18 cellular contexts compared by ENCODE assay signal in genomic region chr7:80243425-80243824, GRCh38.
"Had no signal": no experiment of that assay in that cellular context is flagged by ENCODE, and none has a peak within 500 bp of the region (broad histone marks: within the 10 kb centered on the region; RNA-seq: fewer than 3 reads in every experiment).

No MANE protein-coding gene starts in this region.

- H3K27ac ChIP-seq: dorsolateral prefrontal cortex, neutrophil, pancreas had no signal

- H3K4me3 ChIP-seq: dorsolateral prefrontal cortex, pancreas, tibial artery had no signal

- H3K9me3 Mint-ChIP-seq: activated B cell treated with CpG ODN at 0.5 μM for 24 hours; activated naive CD8-positive, alpha-beta T cell treated with anti-CD3 and anti-CD28 coated beads for 36 hours had no signal

- DNase-seq: activated B cell treated with CpG ODN at 0.5 μM for 24 hours; activated CD4-positive, alpha-beta memory T cell treated with anti-CD3 and anti-CD28 coated beads for 36 hours; activated CD4-positive, alpha-beta T cell treated with anti-CD3 and anti-CD28 coated beads for 4 hours; activated naive CD8-positive, alpha-beta T cell treated with anti-CD3 and anti-CD28 coated beads for 36 hours; activated T-cell treated with anti-CD3 and anti-CD28 coated beads for 4 hours; amniotic stem cell; dorsolateral prefrontal cortex; head of caudate nucleus; kidney glomerular epithelial cell; natural killer cell; pancreas; stimulated activated CD4-positive, alpha-beta T cell treated with anti-CD3 and anti-CD28 coated beads, Interleukin-2, amount 100 ng/mL, for 24 hours; stimulated activated naive CD4-positive, alpha-beta T cell treated with Interleukin-2 at 50 U/mL for 16 hours; tibial artery had no signal

- H3K27me3 Mint-ChIP-seq: activated B cell treated with CpG ODN at 0.5 μM for 24 hours; activated CD4-positive, alpha-beta memory T cell treated with anti-CD3 and anti-CD28 coated beads for 36 hours; activated naive CD8-positive, alpha-beta T cell treated with anti-CD3 and anti-CD28 coated beads for 36 hours; memory B cell had no signal

- H3K27ac Mint-ChIP-seq: activated B cell treated with CpG ODN at 0.5 μM for 24 hours; activated CD4-positive, alpha-beta memory T cell treated with anti-CD3 and anti-CD28 coated beads for 36 hours; activated naive CD8-positive, alpha-beta T cell treated with anti-CD3 and anti-CD28 coated beads for 36 hours; memory B cell; natural killer cell had no signal

- H3K9me3 ChIP-seq: neutrophil, pancreas, tibial artery had no signal

- ATAC-seq: natural killer cell had no signal

- FAIRE-seq: colon, urothelium cell line had no signal

- H3K36me3 ChIP-seq: neutrophil, pancreas, tibial artery had no signal

- H3K4me1 ChIP-seq: pancreas had no signal

- H3K36me3 Mint-ChIP-seq: activated CD4-positive, alpha-beta memory T cell treated with anti-CD3 and anti-CD28 coated beads for 36 hours; activated naive CD8-positive, alpha-beta T cell treated with anti-CD3 and anti-CD28 coated beads for 36 hours; memory B cell; natural killer cell had no signal

- H3K27me3 ChIP-seq: dorsolateral prefrontal cortex, neutrophil, pancreas, tibial artery had no signal

- H3K4me1 Mint-ChIP-seq: activated B cell treated with CpG ODN at 0.5 μM for 24 hours; activated naive CD8-positive, alpha-beta T cell treated with anti-CD3 and anti-CD28 coated beads for 36 hours; memory B cell; natural killer cell had no signal

- H3K4me3 Mint-ChIP-seq: activated B cell treated with CpG ODN at 0.5 μM for 24 hours; activated CD4-positive, alpha-beta memory T cell treated with anti-CD3 and anti-CD28 coated beads for 36 hours; activated naive CD8-positive, alpha-beta T cell treated with anti-CD3 and anti-CD28 coated beads for 36 hours; memory B cell; natural killer cell had no signal
